In genomic region chr11:76240666-76241065, GRCh38 we compare ENCODE assay signal across 22 cellular contexts. TPM values are rescaled to one million over a fixed set of nuclear protein-coding genes. Genes with fewer than 3 reads are reported as not detected.
DNase-seq lines count a peak whose midpoint lies in the region; ATAC-seq, FAIRE-seq and TF ChIP-seq lines count a peak whose summit lies in the region.
"Had no signal": no experiment of that assay in that cellular context is flagged by ENCODE, and none has a peak within 500 bp of the region (broad histone marks: within the 10 kb centered on the region; RNA-seq: fewer than 3 reads in every experiment).

No MANE protein-coding gene starts in this region.

- TF ChIP-seq CTCF in chondrocyte (IDR thresholded peaks at IDR 0.05) (no peak), endothelial cell of umbilical vein (IDR thresholded peaks at IDR 0.05; ENCODE audit: extremely low read depth in 1 of 2, insufficient read depth in 1 of 2, low read depth in 1 of 2, low read length in 2 of 2) (no peak), WTC11 (IDR thresholded peaks at IDR 0.05) (no peak)

- BruUV-seq in endothelial cell of umbilical vein (replicated peaks; lab: Mats Ljungman, UMichigan), result no TSS peak

- H3K9me3 ChIP-seq in endothelial cell of umbilical vein (replicated peaks; ENCODE audit: control insufficient read depth, insufficient read depth, low read length) (no peaks in the 10 kb centered on the region), aorta (ENCODE audit: control insufficient read depth, low read length) (no peaks in the 10 kb centered on the region)
- H3K9me3 ChIP-seq: A549, Caco-2 had no signal

- no peaks in the 10 kb centered on the region for H3K9me1 ChIP-seq in endothelial cell of umbilical vein (replicated peaks; ENCODE audit: control insufficient read depth, extremely low read depth, insufficient read depth, low read length)

- H3K4me3 Mint-ChIP-seq in chondrocyte (ENCODE audit: unreplicated experiment) (no peak overlapping the region), WTC11 (no peak overlapping the region)
- H3K4me3 Mint-ChIP-seq: CD4-positive, alpha-beta T cell; GM23338; HFFc6 had no signal

- H3K4me1 Mint-ChIP-seq in chondrocyte (ENCODE audit: low read depth) (peaks cover 10% of the 10 kb centered on the region), WTC11 (peaks cover 26% of the 10 kb centered on the region)

- no peaks in the 10 kb centered on the region for H4K20me1 ChIP-seq in endothelial cell of umbilical vein (replicated peaks; ENCODE audit: control insufficient read depth, extremely low read depth, insufficient read depth, low read length)

- no peaks in the 10 kb centered on the region for H3K36me3 Mint-ChIP-seq in chondrocyte (ENCODE audit: low read depth)
- no peaks in the 10 kb centered on the region for H3K36me3 Mint-ChIP-seq in WTC11

- WGBS in aorta, 2 donors, result 94% methylated on average over 7 of the region's 7 CpGs

- ATAC-seq in aorta (ENCODE audit: low FRiP score), result no peak
- ATAC-seq in WTC11, result no peak
- ATAC-seq: A549, GM23338, HCT116 had no signal

- H3K4me2 ChIP-seq in endothelial cell of umbilical vein (ENCODE audit: insufficient read depth, low read length), result no peak overlapping the region
- H3K4me2 ChIP-seq: A549, GM23338 had no signal

- FAIRE-seq in endothelial cell of umbilical vein (lab: Jason Lieb, UNC), result no peak
- FAIRE-seq: A549, D721Med, G401.6, GM12892, GM18507 had no signal

- POLR2A ChIA-PET in endothelial cell of umbilical vein (lab: Charles Lee), result no interaction called here
- POLR2A ChIA-PET in WTC11 (lab: Charles Lee), result no interaction called here

- CTCF ChIA-PET in endothelial cell of umbilical vein (lab: Charles Lee) (interaction anchor here (1.0 kb wide), 1 partner anchor 33 kb away, joined by 4 read pairs; no protein-coding TSS in a partner anchor), WTC11 (lab: Charles Lee) (interaction anchor here (0.9 to 3.2 kb wide), 2 partner anchors 33 to 78 kb away, joined by 3 to 18 read pairs; no protein-coding TSS in a partner anchor)

- intact Hi-C loops in endothelial cell of umbilical vein (cut with micrococcal nuclease) (no loop called here), posterior vena cava (cut with DNase I) (no loop called here), aorta (cut with DNase I) (no loop called here)

- dilution Hi-C loops in endothelial cell of umbilical vein (cut with MboI; ENCODE audit: extremely low pct_ligation_motif_present, low sequenced_read_pairs), result no loop called here

- peaks cover 19% of the 10 kb centered on the region for H3K27me3 Mint-ChIP-seq in chondrocyte (ENCODE audit: low read depth)
- H3K27me3 Mint-ChIP-seq in WTC11 (ENCODE audit: low read depth), result peaks cover 34% of the 10 kb centered on the region

- DNase-seq in chondrocyte (ENCODE audit: low spot score), result peak; percentile 39
- no peak for DNase-seq in endothelial cell of umbilical vein (ENCODE audit: low read depth, low spot score)
- DNase-seq in posterior vena cava (ENCODE audit: low spot score), result peak; percentile 71
- peak; percentile 44 to 61 for DNase-seq in aorta
- no peak for DNase-seq in activated CD4-positive, CD25-positive, alpha-beta regulatory T cell treated with anti-CD3 and anti-CD28 coated beads, Interleukin-2, amount 50 U/mL, for 72 hours
- DNase-seq in WTC11 (ENCODE audit: low spot score), result no peak
- no peak for DNase-seq in NCI-H1092 (lab: John Stamatoyannopoulos, UW)
- DNase-seq: AML-193; Caco-2; CD4-positive, alpha-beta T cell; H7; HFFc6 had no signal

- H2AFZ ChIP-seq in endothelial cell of umbilical vein (ENCODE audit: low read depth, low read length), result peak overlapping the region; percentile 13
- H2AFZ ChIP-seq: GM23338 had no signal

- H3K36me3 ChIP-seq in endothelial cell of umbilical vein (ENCODE audit: control insufficient read depth in 2 of 2, extremely low read depth in 1 of 2, insufficient read depth in 2 of 2, low read length in 2 of 2) (no peaks in the 10 kb centered on the region), aorta (ENCODE audit: control insufficient read depth in 1 of 2, insufficient read depth in 2 of 2, low read length in 1 of 2) (no peaks in the 10 kb centered on the region)

- H3K27ac ChIP-seq in endothelial cell of umbilical vein (ENCODE audit: insufficient read depth, low read depth, low read length) (no peak overlapping the region), aorta (ENCODE audit: low read depth in 1 of 2, low read length in 2 of 2) (no peak overlapping the region)
- H3K27ac ChIP-seq: A549, C4-2B, HL-60 had no signal

- H3K27me3 ChIP-seq in endothelial cell of umbilical vein (ENCODE audit: control insufficient read depth in 2 of 2, insufficient read depth in 2 of 2, low read length in 2 of 2), result no peaks in the 10 kb centered on the region
- H3K27me3 ChIP-seq in aorta (ENCODE audit: control insufficient read depth in 1 of 2, insufficient read depth in 2 of 2, low read length in 1 of 2), result no peaks in the 10 kb centered on the region

- H3K4me3 ChIP-seq in endothelial cell of umbilical vein (replicated peaks in 1 of 3; ENCODE audit: insufficient read depth in 1 of 3, low read depth in 1 of 3, low read length in 3 of 3) (no peak overlapping the region), aorta (ENCODE audit: low read length in 2 of 2) (no peak overlapping the region)
- H3K4me3 ChIP-seq: A549, GM23338 had no signal

- no peak overlapping the region for H3K27ac Mint-ChIP-seq in chondrocyte (ENCODE audit: unreplicated experiment)
- no peak overlapping the region for H3K27ac Mint-ChIP-seq in WTC11
- H3K27ac Mint-ChIP-seq: CD4-positive, alpha-beta T cell; GM23338; HFFc6 had no signal

- H3K9me3 Mint-ChIP-seq in chondrocyte (ENCODE audit: low read depth), result no peaks in the 10 kb centered on the region
- H3K9me3 Mint-ChIP-seq in WTC11, result no peaks in the 10 kb centered on the region
- H3K9me3 Mint-ChIP-seq: CD4-positive, alpha-beta T cell; HFFc6 had no signal

- no peak for TF ChIP-seq POLR2A in endothelial cell of umbilical vein (IDR thresholded peaks at IDR 0.05; ENCODE audit: low read depth, low read length)

- H3K4me1 ChIP-seq in endothelial cell of umbilical vein (ENCODE audit: control insufficient read depth, extremely low read depth, insufficient read depth, low read length) (peaks cover 11% of the 10 kb centered on the region), aorta (ENCODE audit: control insufficient read depth in 1 of 2, insufficient read depth in 2 of 2, low read length in 2 of 2) (no peaks in the 10 kb centered on the region)
- H3K4me1 ChIP-seq: A549, Caco-2 had no signal

- H3K79me2 ChIP-seq in endothelial cell of umbilical vein (ENCODE audit: control insufficient read depth, insufficient read depth, low read length), result no peaks in the 10 kb centered on the region

- H3K9ac ChIP-seq in endothelial cell of umbilical vein (replicated peaks; ENCODE audit: extremely low read depth, insufficient read depth, low read length), result no peak overlapping the region

TF ChIP-seq in endothelial cell of umbilical vein, 7 proteins besides CTCF, POLR2A, EP300 and RAD21:
- TF ChIP-seq EZH2 (IDR thresholded peaks at IDR 0.05; ENCODE audit: borderline replicate concordance, low read depth, low read length, severe bottlenecking), result no peak
- no peak for TF ChIP-seq GATA2 (IDR thresholded peaks at IDR 0.05; ENCODE audit: insufficient read depth, insufficient read length, low read depth, low read length)
- TF ChIP-seq JUN (IDR thresholded peaks at IDR 0.05; ENCODE audit: borderline replicate concordance, insufficient read depth, insufficient read length, low read depth), result no peak
- no peak for TF ChIP-seq FOS (IDR thresholded peaks at IDR 0.05; ENCODE audit: borderline replicate concordance, insufficient read depth, low read length)
- no peak for TF ChIP-seq MYC (IDR thresholded peaks at IDR 0.05; ENCODE audit: low read depth, low read length)
- no peak for TF ChIP-seq MAX (IDR thresholded peaks at IDR 0.05; ENCODE audit: insufficient read depth, insufficient read length)
- no peak for TF ChIP-seq POLR2AphosphoS5 (IDR thresholded peaks at IDR 0.05; ENCODE audit: insufficient read depth, low read depth, low read length)

TF ChIP-seq in WTC11, 78 proteins besides CTCF, POLR2A, EP300 and RAD21 (continues in another document):
- TF ChIP-seq SP1 (CRISPR knock-in tag; conservative IDR thresholded peaks at IDR 0.05), result no peak
- TF ChIP-seq MAX (CRISPR knock-in tag; IDR thresholded peaks at IDR 0.05), result no peak
- no peak for TF ChIP-seq TEAD1 (CRISPR knock-in tag; IDR thresholded peaks at IDR 0.05)
- TF ChIP-seq CREM (CRISPR knock-in tag; IDR thresholded peaks at IDR 0.05), result no peak
- TF ChIP-seq JUN (CRISPR knock-in tag; IDR thresholded peaks at IDR 0.05), result no peak
- TF ChIP-seq, protein P1, sequence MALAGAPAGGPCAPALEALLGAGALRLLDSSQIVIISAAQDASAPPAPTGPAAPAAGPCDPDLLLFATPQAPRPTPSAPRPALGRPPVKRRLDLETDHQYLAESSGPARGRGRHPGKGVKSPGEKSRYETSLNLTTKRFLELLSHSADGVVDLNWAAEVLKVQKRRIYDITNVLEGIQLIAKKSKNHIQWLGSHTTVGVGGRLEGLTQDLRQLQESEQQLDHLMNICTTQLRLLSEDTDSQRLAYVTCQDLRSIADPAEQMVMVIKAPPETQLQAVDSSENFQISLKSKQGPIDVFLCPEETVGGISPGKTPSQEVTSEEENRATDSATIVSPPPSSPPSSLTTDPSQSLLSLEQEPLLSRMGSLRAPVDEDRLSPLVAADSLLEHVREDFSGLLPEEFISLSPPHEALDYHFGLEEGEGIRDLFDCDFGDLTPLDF (CRISPR knock-in tag; IDR thresholded peaks at IDR 0.05), result no peak
- no peak for TF ChIP-seq ATF1 (CRISPR knock-in tag; IDR thresholded peaks at IDR 0.05)

RNA-seq across cellular contexts. Expression of gene WNT11, which starts 34.4 kb away (rescaled TPM):
- total RNA-seq in chondrocyte (20.7 to 69.4 TPM (median 24.5 TPM) in 3 replicates), endothelial cell of umbilical vein (not detected in 2 replicates), posterior vena cava (10 to 100 TPM; 39.2 to 59.3 TPM), aorta (10 to 100 TPM in 1 of 2 donors, 1 to 10 TPM in 1; 7.4 to 30.0 TPM), WTC11 (2021) (0.32 to 0.89 TPM (median 0.79 TPM) in 3 replicates)
- polyA plus RNA-seq in endothelial cell of umbilical vein (0.03 TPM in 1 of 2 replicates, not detected in the other), aorta (under 1 TPM; 0.25 to 0.87 TPM)
- polyA plus RNA-seq in endothelial cell of umbilical vein (2011; cell fraction: cytosol; rRNA removed), result 0.03 TPM in 1 of 2 replicates, not detected in the other
- not detected in 2 replicates for polyA plus RNA-seq in endothelial cell of umbilical vein (2011; cell fraction: nucleus; rRNA removed)
- polyA plus RNA-seq in endothelial cell of umbilical vein (2012), result 0.37 TPM in 1 of 2 replicates, not detected in the other
- polyA minus RNA-seq in endothelial cell of umbilical vein, result not detected in 2 replicates
- 1.1 TPM for polyA minus RNA-seq in endothelial cell of umbilical vein (2011; cell fraction: cytosol; rRNA and poly(A)+ RNA removed)
- polyA minus RNA-seq in endothelial cell of umbilical vein (2011; cell fraction: nucleus; rRNA and poly(A)+ RNA removed), result not detected in 2 replicates
- total RNA-seq: HFFc6, HT1080 had no signal

Comparison
In these comparisons a context has a peak if more than half of its experiments do, and no peak if none do; other contexts are left out.
1. DNase-seq: peak in chondrocyte (single experiment), posterior vena cava (single experiment) and aorta (2 of 2); none in endothelial cell of umbilical vein (single experiment), activated CD4-positive, CD25-positive, alpha-beta regulatory T cell treated with anti-CD3 and anti-CD28 coated beads, Interleukin-2, amount 50 U/mL, for 72 hours (single experiment), WTC11 (single experiment) and NCI-H1092 (single experiment).